In the genomic region with DNA sequence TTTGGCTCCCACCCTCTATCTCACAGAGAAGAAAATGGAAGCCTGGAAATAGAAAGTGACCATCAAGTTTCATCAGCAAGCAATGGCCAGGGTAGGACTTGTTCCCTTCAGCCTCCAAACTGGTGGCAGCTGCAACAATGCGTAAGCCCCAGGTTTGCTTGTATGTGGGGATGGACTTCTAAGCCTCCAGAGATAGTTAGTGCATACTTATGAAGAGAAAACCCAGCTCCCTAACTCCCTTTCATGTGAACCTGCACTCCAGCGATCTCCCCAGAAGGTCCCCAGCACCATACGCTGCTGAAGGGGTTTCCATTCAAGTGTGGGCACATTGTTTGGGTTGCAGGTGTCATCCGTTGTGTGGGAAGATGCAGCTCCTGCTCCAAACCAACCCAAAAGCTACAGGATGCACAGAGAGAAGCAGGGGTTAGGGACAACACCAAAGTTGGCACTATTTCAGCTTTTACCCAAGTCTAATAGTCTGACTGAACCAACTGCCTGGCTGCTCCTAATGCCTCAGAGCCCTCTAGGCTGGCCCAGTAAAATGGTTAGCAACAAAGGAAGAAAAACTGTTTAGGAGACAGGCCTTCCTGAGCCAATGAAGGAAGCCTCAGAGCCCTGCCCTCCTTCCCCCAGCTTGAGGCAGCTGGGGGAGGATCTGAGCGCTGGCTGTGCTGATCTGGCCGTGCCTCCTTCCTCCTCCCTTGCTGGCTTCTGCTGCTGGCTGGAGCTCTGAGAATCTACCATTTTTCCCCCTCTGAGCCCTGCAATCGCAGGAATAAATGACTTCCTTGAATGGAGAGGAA, we compare ENCODE assay signal across 9 cellular contexts. TPM values are rescaled to one million over a fixed set of nuclear protein-coding genes. Genes with fewer than 3 reads are reported as not detected.
A peak's percentile ranks its signal among the peaks of the same experiment; 100 is the strongest.
DNase-seq lines count a peak whose midpoint lies in the region; ATAC-seq and TF ChIP-seq lines count a peak whose summit lies in the region.
"Had no signal": no experiment of that assay in that cellular context is flagged by ENCODE, and none has a peak within 500 bp of the region (broad histone marks: within the 10 kb centered on the region; RNA-seq: fewer than 3 reads in every experiment).

No MANE protein-coding gene starts in this region.

- H3K36me3 ChIP-seq in MG63 (no peaks in the 10 kb centered on the region), right atrium auricular region (no peaks in the 10 kb centered on the region)

- no peaks in the 10 kb centered on the region for H3K36me3 Mint-ChIP-seq in activated naive CD8-positive, alpha-beta T cell treated with anti-CD3 and anti-CD28 coated beads, Interleukin-2, amount 50 U/mL, for 24 hours (ENCODE audit: low read depth)

- H3K27ac Mint-ChIP-seq in activated naive CD8-positive, alpha-beta T cell treated with anti-CD3 and anti-CD28 coated beads, Interleukin-2, amount 50 U/mL, for 24 hours: peak overlapping the region; percentile 88

- peak overlapping the region; percentile 47 to 65 for H3K27ac ChIP-seq in right atrium auricular region

- H3K4me3 Mint-ChIP-seq in activated naive CD8-positive, alpha-beta T cell treated with anti-CD3 and anti-CD28 coated beads, Interleukin-2, amount 50 U/mL, for 24 hours: peak overlapping the region; percentile 71

- H3K27me3 ChIP-seq in MG63 (no peaks in the 10 kb centered on the region), right atrium auricular region (no peaks in the 10 kb centered on the region)

- H3K9me3 Mint-ChIP-seq in activated naive CD8-positive, alpha-beta T cell treated with anti-CD3 and anti-CD28 coated beads, Interleukin-2, amount 50 U/mL, for 24 hours: peaks cover 2% of the 10 kb centered on the region

- H3K9me3 ChIP-seq in MG63 (peaks cover under 1% of the 10 kb centered on the region; the same call in 1 of the 2 replicates), right atrium auricular region (peaks cover 0 to under 1% of the 10 kb centered on the region in 2 donors)

- no peak for TF ChIP-seq CTCF in right atrium auricular region (IDR thresholded peaks at IDR 0.05)

- no peak overlapping the region for H3K4me3 ChIP-seq in MG63
- no peak overlapping the region for H3K4me3 ChIP-seq in right atrium auricular region
- H3K4me3 ChIP-seq: GM12878 had no signal

- peaks cover 79% of the 10 kb centered on the region for H3K4me1 Mint-ChIP-seq in activated naive CD8-positive, alpha-beta T cell treated with anti-CD3 and anti-CD28 coated beads, Interleukin-2, amount 50 U/mL, for 24 hours

- H3K27me3 Mint-ChIP-seq in activated naive CD8-positive, alpha-beta T cell treated with anti-CD3 and anti-CD28 coated beads, Interleukin-2, amount 50 U/mL, for 24 hours: no peaks in the 10 kb centered on the region

- no peak for ATAC-seq in activated naive CD8-positive, alpha-beta T cell treated with anti-CD3 and anti-CD28 coated beads, Interleukin-2, amount 50 U/mL, for 24 hours
- ATAC-seq in HG02852 (IDR thresholded peaks at IDR 0.05; ENCODE audit: unreplicated experiment): no peak
- ATAC-seq: GM12878 had no signal

- peaks cover 0 to 51% of the 10 kb centered on the region in 2 donors for H3K4me1 ChIP-seq in right atrium auricular region

- DNase-seq in AG08396 (ENCODE audit: low spot score): peak; percentile 64
- DNase-seq in MG63: peak; percentile 58
- no peak for DNase-seq in activated naive CD8-positive, alpha-beta T cell treated with anti-CD3 and anti-CD28 coated beads, Interleukin-2, amount 50 U/mL, for 24 hours
- DNase-seq in right atrium auricular region (ENCODE audit: low spot score): peak; percentile 82
- peak; percentile 55 for DNase-seq in renal cortical epithelial cell (ENCODE audit: low read depth)
- no peak for DNase-seq in NCI-H2171 (lab: John Stamatoyannopoulos, UW)
- no peak for DNase-seq in NCI-H1436 (lab: John Stamatoyannopoulos, UW)

RNA-seq across cellular contexts. Expression of gene ZFP36L1, which starts 12.3 kb away (rescaled TPM):
- 9.3 and 30.2 TPM in 2 replicates for total RNA-seq in MG63 (2014; rRNA removed; shearing (Covaris generic); ENCODE audit: low replicate concordance)
- 100 to 1,000 TPM in 1 of 2 donors, 10 to 100 TPM in 1; 66.6 to 276 TPM for total RNA-seq in right atrium auricular region
- total RNA-seq in renal cortical epithelial cell: 158 and 462 TPM in 2 replicates

Comparison
In these comparisons a context has a peak if more than half of its experiments do, and no peak if none do; other contexts are left out.
1. DNase-seq: peak in AG08396 (single experiment), MG63 (single experiment), right atrium auricular region (single experiment) and renal cortical epithelial cell (single experiment); none in activated naive CD8-positive, alpha-beta T cell treated with anti-CD3 and anti-CD28 coated beads, Interleukin-2, amount 50 U/mL, for 24 hours (single experiment), NCI-H2171 (single experiment) and NCI-H1436 (single experiment).